In the genomic region with DNA sequence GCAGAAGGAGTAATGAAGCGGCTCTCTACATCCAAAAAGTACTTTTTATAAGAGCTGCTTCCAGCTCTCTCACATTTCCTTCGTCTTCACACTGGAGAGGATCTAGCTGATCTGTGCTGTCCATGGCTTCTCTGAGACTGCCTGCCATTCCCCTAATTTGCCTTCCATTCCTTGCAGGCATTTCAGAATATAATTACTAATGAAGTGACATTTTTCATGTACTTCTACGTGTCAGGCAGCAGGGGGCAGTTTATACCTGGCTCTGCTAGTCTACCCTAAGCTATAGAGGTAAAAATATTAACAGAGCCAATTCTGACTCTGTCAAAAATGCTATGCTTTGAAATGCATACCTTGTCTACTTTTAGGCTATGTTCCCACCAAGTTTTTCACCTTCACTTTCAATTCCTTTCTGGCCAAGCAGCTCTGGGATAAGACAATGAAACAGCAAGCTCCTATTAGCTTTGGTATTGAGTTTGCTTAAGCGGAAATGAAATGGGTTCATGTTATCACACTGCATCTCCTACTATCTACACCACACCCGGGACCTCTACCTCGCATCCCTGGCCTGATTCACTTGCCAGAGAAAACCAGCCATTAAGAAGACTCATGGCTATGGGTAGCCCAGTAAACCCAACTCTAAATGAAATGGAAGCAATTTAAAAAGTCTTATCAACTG, we compare ENCODE assay signal across 8 cellular contexts.
DNase-seq lines count a peak whose midpoint lies in the region; ATAC-seq and TF ChIP-seq lines count a peak whose summit lies in the region.

No MANE protein-coding gene starts in this region.

- H3K4me1 ChIP-seq in HAP-1 (no peaks in the 10 kb centered on the region), gastrocnemius medialis (no peaks in the 10 kb centered on the region)

- no peaks in the 10 kb centered on the region for H3K36me3 Mint-ChIP-seq in glutamatergic neuron (ENCODE audit: unreplicated experiment)

- peaks cover 3% of the 10 kb centered on the region for H3K27me3 Mint-ChIP-seq in glutamatergic neuron (ENCODE audit: unreplicated experiment)

- intact Hi-C loops in gastrocnemius medialis (cut with DNase I; ENCODE audit: low total_unique reads), result loop anchor here (1.0 to 10.0 kb wide), 3 partner anchors 117 to 277 kb away; no protein-coding TSS in a partner anchor

- H3K4me3 ChIP-seq in HAP-1 (no peak overlapping the region), NB4 (ENCODE audit: low read depth, low read length) (no peak overlapping the region), WI38 (ENCODE audit: low read depth, low read length) (no peak overlapping the region), gastrocnemius medialis (no peak overlapping the region)

- H3K4me3 Mint-ChIP-seq in glutamatergic neuron (ENCODE audit: unreplicated experiment), result no peak overlapping the region

- peak; percentile 64 to 72 for ATAC-seq in gastrocnemius medialis

- H3K9me3 ChIP-seq in HAP-1 (no peaks in the 10 kb centered on the region), gastrocnemius medialis (no peaks in the 10 kb centered on the region)

- H3K4me1 Mint-ChIP-seq in glutamatergic neuron (ENCODE audit: low read depth, unreplicated experiment), result peaks cover 10% of the 10 kb centered on the region

- no peak overlapping the region for H3K27ac ChIP-seq in gastrocnemius medialis

- peak; percentile 56 for TF ChIP-seq CTCF in NB4 (IDR thresholded peaks at IDR 0.05; ENCODE audit: low read depth, low read length)
- TF ChIP-seq CTCF in WI38 (IDR thresholded peaks at IDR 0.05; ENCODE audit: low read depth, low read length), result peak; percentile 39
- peak; percentile 80 for TF ChIP-seq CTCF in glutamatergic neuron (IDR thresholded peaks at IDR 0.05; ENCODE audit: partially characterized antibody, unreplicated experiment)
- peak in 4 of 5 experiments; percentile 56 to 71 (median 64) for TF ChIP-seq CTCF in gastrocnemius medialis (IDR thresholded peaks at IDR 0.05 in 4 of 5, conservative IDR thresholded peaks at IDR 0.05 in 1 of 5)

- no peaks in the 10 kb centered on the region for H3K27me3 ChIP-seq in HAP-1 (ENCODE audit: low read depth)
- no peaks in the 10 kb centered on the region for H3K27me3 ChIP-seq in gastrocnemius medialis

- DNase-seq in stimulated activated CD4-positive, alpha-beta T cell treated with anti-CD3 and anti-CD28 coated beads, Interleukin-2, amount 100 ng/mL, for 24 hours, result peak; percentile 8 to 22
- no peak for DNase-seq in stimulated activated CD4-positive, alpha-beta T cell treated with anti-CD3 and anti-CD28 coated beads, Interleukin-4, amount 100 ng/mL, for 4 hours
- peak; percentile 58 to 60 for DNase-seq in HAP-1 (ENCODE audit: low spot score in 2 of 2)
- DNase-seq in NB4 (ENCODE audit: low read depth), result peak; percentile 48
- peak; percentile 39 for DNase-seq in glutamatergic neuron
- no peak for DNase-seq in gastrocnemius medialis
- DNase-seq in DMS114 treated with DMSO at 0.1 percent for 48 hours (lab: John Stamatoyannopoulos, UW; ENCODE audit: unreplicated experiment), result no peak

- H3K9me3 Mint-ChIP-seq in glutamatergic neuron (ENCODE audit: unreplicated experiment), result no peaks in the 10 kb centered on the region

- no peak overlapping the region for H3K27ac Mint-ChIP-seq in glutamatergic neuron (ENCODE audit: unreplicated experiment)

- no peaks in the 10 kb centered on the region for H3K36me3 ChIP-seq in HAP-1 (replicated peaks)
- H3K36me3 ChIP-seq in gastrocnemius medialis, result peaks cover 0 to 26% of the 10 kb centered on the region in 2 donors

- TF ChIP-seq POLR2A in NB4 (IDR thresholded peaks at IDR 0.05; ENCODE audit: extremely low read depth, insufficient read length) (no peak), gastrocnemius medialis (IDR thresholded peaks at IDR 0.05) (no peak)

- in situ Hi-C loops in HAP-1 (cut with MboI; ENCODE audit: low sequenced_read_pairs) (no loop called here), gastrocnemius medialis (cut with MboI; ENCODE audit: low sequenced_read_pairs in 4 of 4) (loop anchor here in 2 of 4 donors (10.0 kb wide), 1 partner anchor 283 kb away; no protein-coding TSS in a partner anchor)

Comparison
In these comparisons a context has a peak if more than half of its experiments do, and no peak if none do; other contexts are left out.
1. DNase-seq: peak in stimulated activated CD4-positive, alpha-beta T cell treated with anti-CD3 and anti-CD28 coated beads, Interleukin-2, amount 100 ng/mL, for 24 hours (2 of 2), HAP-1 (2 of 2), NB4 (single experiment) and glutamatergic neuron (single experiment); none in stimulated activated CD4-positive, alpha-beta T cell treated with anti-CD3 and anti-CD28 coated beads, Interleukin-4, amount 100 ng/mL, for 4 hours (0 of 2), gastrocnemius medialis (0 of 2) and DMS114 treated with DMSO at 0.1 percent for 48 hours (single experiment).
2. Peak in every context shown above with its lines, with median percentiles within 50 percentile points of each other: CTCF ChIP-seq.